ENCODE assay signal across 8 cellular contexts in the genomic region with DNA sequence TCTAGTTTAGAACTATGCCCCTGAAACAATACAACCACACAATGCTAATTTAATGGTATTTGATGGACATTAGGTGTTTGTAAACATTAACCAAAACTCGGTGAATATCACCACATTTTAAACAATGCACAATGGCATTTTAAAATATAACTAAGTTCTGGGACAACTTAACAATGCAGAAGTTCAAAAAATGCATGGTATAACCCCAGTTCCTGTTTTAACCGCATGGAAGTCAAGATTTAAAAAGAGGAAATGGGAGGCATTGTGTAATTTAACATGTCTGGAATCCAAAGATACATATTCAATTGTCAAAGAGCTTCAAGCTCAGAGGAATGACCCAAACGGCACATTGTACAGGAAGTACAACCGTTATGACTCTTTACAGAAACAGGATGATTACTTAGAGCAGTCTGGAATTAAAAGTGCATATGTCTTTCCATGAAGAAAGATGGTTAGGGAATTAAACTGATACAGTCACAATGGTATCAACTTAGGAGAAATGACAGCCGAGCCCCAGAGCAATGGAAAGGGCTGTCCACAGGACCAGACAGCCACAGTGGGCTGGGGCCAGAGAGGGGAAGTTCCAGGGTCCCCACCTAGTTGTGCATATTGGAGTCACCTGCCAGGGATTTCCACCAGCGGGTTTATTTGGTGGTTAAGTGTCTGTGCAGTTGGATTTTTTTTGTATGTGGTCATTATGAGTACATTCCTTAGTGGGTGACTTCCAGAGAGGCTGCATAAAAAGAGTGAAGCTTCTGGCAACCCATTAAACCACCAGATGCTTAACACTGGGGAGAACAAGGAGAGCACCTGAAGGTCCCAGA. TPM values are rescaled to one million over a fixed set of nuclear protein-coding genes. Genes with fewer than 3 reads are reported as not detected.
DNase-seq lines count a peak whose midpoint lies in the region; ATAC-seq, FAIRE-seq and TF ChIP-seq lines count a peak whose summit lies in the region.

No MANE protein-coding gene starts in this region.

- TF ChIP-seq CTCF in AG10803 (conservative IDR thresholded peaks at IDR 0.05; ENCODE audit: low read length) (no peak), HepG2 (CRISPR knock-in tag; IDR thresholded peaks at IDR 0.05) (no peak)

- H3K9ac ChIP-seq in HepG2 (ENCODE audit: insufficient read depth, low read depth, low read length), result peak overlapping the region; percentile 30

- H3K9me3 ChIP-seq in HepG2 (ENCODE audit: low read length), result no peaks in the 10 kb centered on the region

- peak overlapping the region; percentile 18 to 73 for H3K27ac Mint-ChIP-seq in activated naive CD4-positive, alpha-beta T cell treated with anti-CD3 and anti-CD28 coated beads, Interleukin-2, amount 50 U/mL, for 72 hours

- H3K4me3 ChIP-seq in AG10803 (ENCODE audit: low read length) (no peak overlapping the region), HepG2 (replicated peaks in 1 of 3; ENCODE audit: insufficient read depth in 1 of 3, low read depth in 2 of 3, low read length in 3 of 3) (peak overlapping the region in 1 of 3 experiments; percentile 2; a peak in 1 of 6 replicates)

- peaks cover 0 to 6% of the 10 kb centered on the region in 2 donors for H3K36me3 Mint-ChIP-seq in activated naive CD4-positive, alpha-beta T cell treated with anti-CD3 and anti-CD28 coated beads, Interleukin-2, amount 50 U/mL, for 72 hours

- peaks cover 86% of the 10 kb centered on the region for H3K4me1 ChIP-seq in HepG2 (ENCODE audit: insufficient read depth, low read length)

- FAIRE-seq in HepG2 (lab: Jason Lieb, UNC), result no peak

- BruUV-seq in HepG2 (replicated peaks; lab: Mats Ljungman, UMichigan), result no TSS peak

- peak overlapping the region; percentile 47 for H3K4me2 ChIP-seq in HepG2 (ENCODE audit: low read depth, low read length)

- CTCF ChIA-PET in HepG2 (lab: Yijun Ruan, JAX; ENCODE audit: low intra/inter-chr PET ratio, low total read pairs), result no interaction called here

- TF ChIP-seq EP300 in HepG2 (IDR thresholded peaks at IDR 0.05; ENCODE audit: low read depth in 2 of 2, low read length in 2 of 2), result 0 out of 4 replicates have a peak, but pooled peaks of 1 of the 2 experiments have one; percentile 4
- TF ChIP-seq EP300 in HepG2 (CRISPR knock-in tag; IDR thresholded peaks at IDR 0.05; ENCODE audit: borderline replicate concordance), result no peak

- H3K27me3 ChIP-seq in HepG2 (ENCODE audit: control insufficient read depth in 1 of 2, insufficient read depth in 2 of 2, low read length in 2 of 2), result no peaks in the 10 kb centered on the region

- no peaks in the 10 kb centered on the region for H3K36me3 ChIP-seq in HepG2 (replicated peaks in 1 of 2; ENCODE audit: control insufficient read depth in 1 of 2, insufficient read depth in 2 of 2, low read length in 2 of 2)

- peak; percentile 83 for DNase-seq in AG10803 (ENCODE audit: low read depth)
- DNase-seq in KG1 (lab: John Stamatoyannopoulos, UW), result peak; percentile 55
- DNase-seq in activated naive CD4-positive, alpha-beta T cell treated with anti-CD3 and anti-CD28 coated beads, Interleukin-2, amount 50 U/mL, for 72 hours (ENCODE audit: low spot score in 2 of 2), result no peak
- peak; percentile 70 for DNase-seq in HepG2 (ENCODE audit: low spot score)
- no peak for DNase-seq in NCI-H526 treated with DMSO at 0.1 percent for 48 hours (lab: John Stamatoyannopoulos, UW)

- peak; percentile 30 to 78 for ATAC-seq in activated naive CD4-positive, alpha-beta T cell treated with anti-CD3 and anti-CD28 coated beads, Interleukin-2, amount 50 U/mL, for 72 hours
- peak; percentile 33 for ATAC-seq in HepG2
- no peak for ATAC-seq in HG02852 (IDR thresholded peaks at IDR 0.05; ENCODE audit: unreplicated experiment)
- ATAC-seq in HG03097 (IDR thresholded peaks at IDR 0.05; ENCODE audit: low FRiP score, unreplicated experiment), result no peak
- no peak for ATAC-seq in GM21717 (IDR thresholded peaks at IDR 0.05; ENCODE audit: unreplicated experiment)

- intact Hi-C loops in HepG2 (cut with micrococcal nuclease; ENCODE audit: unreplicated experiment), result no loop called here

- peak overlapping the region; percentile 99 for H3K27ac ChIP-seq in HepG2 (ENCODE audit: extremely low read length, insufficient read depth, low read length)

- no peak for TF ChIP-seq RAD21 in HepG2 (CRISPR knock-in tag; IDR thresholded peaks at IDR 0.05)

- no peak for TF ChIP-seq POLR2A in HepG2 (IDR thresholded peaks at IDR 0.05; ENCODE audit: insufficient read depth in 1 of 2, low read depth in 2 of 2, low read length in 2 of 2)

- 3% methylated on average over 6 of the region's 6 CpGs for WGBS in HepG2 (ENCODE audit: low lambda C conversion rate)

- no peaks in the 10 kb centered on the region for H3K79me2 ChIP-seq in HepG2 (ENCODE audit: insufficient read depth, low read length)

- H4K20me1 ChIP-seq in HepG2 (ENCODE audit: insufficient read depth, low read length), result no peaks in the 10 kb centered on the region

- POLR2A ChIA-PET in HepG2 (lab: Yijun Ruan, JAX), result interaction anchor here (1.4 to 2.6 kb wide), 4 partner anchors 9 to 33 kb away, joined by 5 to 13 read pairs (median 6); no protein-coding TSS in a partner anchor

- no peaks in the 10 kb centered on the region for H3K9me3 Mint-ChIP-seq in activated naive CD4-positive, alpha-beta T cell treated with anti-CD3 and anti-CD28 coated beads, Interleukin-2, amount 50 U/mL, for 72 hours

- H2AFZ ChIP-seq in HepG2 (ENCODE audit: low read length), result no peak overlapping the region

- in situ Hi-C loops in HepG2 (cut with HindIII; ENCODE audit: extremely low pct_ligation_motif_present, low pct_unique_long_range_greater_than_20kb), result no loop called here

RNA-seq across cellular contexts. Expression of a gene that starts 7.5 kb away (rescaled TPM):
- 10 to 100 TPM; 61.7 to 99.8 TPM for total RNA-seq in activated naive CD4-positive, alpha-beta T cell treated with anti-CD3 and anti-CD28 coated beads, Interleukin-2, amount 50 U/mL, for 72 hours
- total RNA-seq in HepG2 (2016; rRNA removed; fragmentation: Illumina TruSeq; extraction: Trizol), result 89.4 and 161 TPM in 2 replicates
- total RNA-seq in HepG2 (2016; cell fraction: cytosol; rRNA removed; fragmentation: Illumina TruSeq; extraction: Trizol; ENCODE audit: low read depth), result 42.7 and 52.7 TPM in 2 replicates
- 93.0 and 159 TPM in 2 replicates for total RNA-seq in HepG2 (2016; cell fraction: insoluble cytoplasmic fraction; rRNA removed; fragmentation: Illumina TruSeq; extraction: Trizol)
- 72.6 and 73.1 TPM in 2 replicates for total RNA-seq in HepG2 (2016; cell fraction: membrane; rRNA removed; fragmentation: Illumina TruSeq; extraction: Trizol)
- 137 and 161 TPM in 2 replicates for total RNA-seq in HepG2 (2016; cell fraction: nucleus; rRNA removed; fragmentation: Illumina TruSeq; extraction: Trizol)
- polyA plus RNA-seq in HepG2 (2011; rRNA removed), result 700 and 734 TPM in 2 replicates
- polyA plus RNA-seq in HepG2 (2011; cell fraction: cytosol; rRNA removed), result 548 and 662 TPM in 2 replicates
- 529 and 555 TPM in 2 replicates for polyA plus RNA-seq in HepG2 (2011; cell fraction: nucleus; rRNA removed)
- polyA plus RNA-seq in HepG2 (2012), result 435 and 453 TPM in 2 replicates
- 22.2 and 24.3 TPM in 2 replicates for polyA plus RNA-seq in HepG2 (2016; cell fraction: cytosol; fragmentation: Illumina TruSeq; extraction: Trizol; ENCODE audit: low read depth)
- polyA plus RNA-seq in HepG2 (2016; cell fraction: insoluble cytoplasmic fraction; fragmentation: Illumina TruSeq; extraction: Trizol; ENCODE audit: low read depth), result 90.0 and 95.3 TPM in 2 replicates
- polyA plus RNA-seq in HepG2 (2016; cell fraction: membrane; fragmentation: Illumina TruSeq; extraction: Trizol; ENCODE audit: low read depth), result 47.9 and 49.9 TPM in 2 replicates
- 267 and 281 TPM in 2 replicates for polyA plus RNA-seq in HepG2 (2016; cell fraction: nucleus; fragmentation: Illumina TruSeq; extraction: Trizol; ENCODE audit: insufficient read depth, low read depth)
- polyA minus RNA-seq in HepG2 (2011; rRNA and poly(A)+ RNA removed; ENCODE audit: low replicate concordance), result 110 and 581 TPM in 2 replicates
- polyA minus RNA-seq in HepG2 (2011; cell fraction: cytosol; rRNA and poly(A)+ RNA removed), result 491 and 595 TPM in 2 replicates
- 203 and 242 TPM in 2 replicates for polyA minus RNA-seq in HepG2 (2011; cell fraction: nucleus; rRNA and poly(A)+ RNA removed)

RNA-seq across cellular contexts. Expression of a gene that starts 39.7 kb away (rescaled TPM):
- 100 to 1,000 TPM; 151 to 272 TPM for total RNA-seq in activated naive CD4-positive, alpha-beta T cell treated with anti-CD3 and anti-CD28 coated beads, Interleukin-2, amount 50 U/mL, for 72 hours
- 1.6 and 4.2 TPM in 2 replicates for total RNA-seq in HepG2 (2016; rRNA removed; fragmentation: Illumina TruSeq; extraction: Trizol)
- 0.71 and 0.91 TPM in 2 replicates for total RNA-seq in HepG2 (2016; cell fraction: cytosol; rRNA removed; fragmentation: Illumina TruSeq; extraction: Trizol; ENCODE audit: low read depth)
- total RNA-seq in HepG2 (2016; cell fraction: insoluble cytoplasmic fraction; rRNA removed; fragmentation: Illumina TruSeq; extraction: Trizol), result 2.3 and 3.5 TPM in 2 replicates
- total RNA-seq in HepG2 (2016; cell fraction: membrane; rRNA removed; fragmentation: Illumina TruSeq; extraction: Trizol), result 1.2 and 1.9 TPM in 2 replicates
- 6.5 and 6.6 TPM in 2 replicates for total RNA-seq in HepG2 (2016; cell fraction: nucleus; rRNA removed; fragmentation: Illumina TruSeq; extraction: Trizol)
- polyA plus RNA-seq in HepG2 (2011; rRNA removed), result 18.0 and 26.4 TPM in 2 replicates
- polyA plus RNA-seq in HepG2 (2011; cell fraction: cytosol; rRNA removed), result 22.3 and 25.2 TPM in 2 replicates
- polyA plus RNA-seq in HepG2 (2011; cell fraction: nucleus; rRNA removed), result 63.6 and 64.3 TPM in 2 replicates
- polyA plus RNA-seq in HepG2 (2012), result 28.1 and 37.9 TPM in 2 replicates
- polyA plus RNA-seq in HepG2 (2016; cell fraction: cytosol; fragmentation: Illumina TruSeq; extraction: Trizol; ENCODE audit: low read depth), result 0.53 and 1.0 TPM in 2 replicates
- 2.2 and 2.5 TPM in 2 replicates for polyA plus RNA-seq in HepG2 (2016; cell fraction: insoluble cytoplasmic fraction; fragmentation: Illumina TruSeq; extraction: Trizol; ENCODE audit: low read depth)
- polyA plus RNA-seq in HepG2 (2016; cell fraction: membrane; fragmentation: Illumina TruSeq; extraction: Trizol; ENCODE audit: low read depth), result 1.3 and 1.5 TPM in 2 replicates
- polyA plus RNA-seq in HepG2 (2016; cell fraction: nucleus; fragmentation: Illumina TruSeq; extraction: Trizol; ENCODE audit: insufficient read depth, low read depth), result 5.9 and 7.0 TPM in 2 replicates
- polyA minus RNA-seq in HepG2 (2011; rRNA and poly(A)+ RNA removed; ENCODE audit: low replicate concordance), result 1.4 and 26.8 TPM in 2 replicates
- 11.9 and 12.6 TPM in 2 replicates for polyA minus RNA-seq in HepG2 (2011; cell fraction: cytosol; rRNA and poly(A)+ RNA removed)
- polyA minus RNA-seq in HepG2 (2011; cell fraction: nucleus; rRNA and poly(A)+ RNA removed), result 10.0 and 14.7 TPM in 2 replicates

RNA-seq across cellular contexts. Expression of a gene that starts 58.9 kb away (rescaled TPM):
- 10 to 100 TPM; 25.3 to 63.9 TPM for total RNA-seq in activated naive CD4-positive, alpha-beta T cell treated with anti-CD3 and anti-CD28 coated beads, Interleukin-2, amount 50 U/mL, for 72 hours
- 47.1 and 51.5 TPM in 2 replicates for total RNA-seq in HepG2 (2016; rRNA removed; fragmentation: Illumina TruSeq; extraction: Trizol)
- 43.4 and 50.9 TPM in 2 replicates for total RNA-seq in HepG2 (2016; cell fraction: cytosol; rRNA removed; fragmentation: Illumina TruSeq; extraction: Trizol; ENCODE audit: low read depth)
- 51.9 and 55.4 TPM in 2 replicates for total RNA-seq in HepG2 (2016; cell fraction: insoluble cytoplasmic fraction; rRNA removed; fragmentation: Illumina TruSeq; extraction: Trizol)
- total RNA-seq in HepG2 (2016; cell fraction: membrane; rRNA removed; fragmentation: Illumina TruSeq; extraction: Trizol), result 31.2 and 37.8 TPM in 2 replicates
- 17.3 and 20.5 TPM in 2 replicates for total RNA-seq in HepG2 (2016; cell fraction: nucleus; rRNA removed; fragmentation: Illumina TruSeq; extraction: Trizol)
- 21.0 and 22.6 TPM in 2 replicates for polyA plus RNA-seq in HepG2 (2011; rRNA removed)
- polyA plus RNA-seq in HepG2 (2011; cell fraction: cytosol; rRNA removed), result 32.4 and 47.0 TPM in 2 replicates
- polyA plus RNA-seq in HepG2 (2011; cell fraction: nucleus; rRNA removed), result 22.9 and 26.2 TPM in 2 replicates
- 22.9 TPM in 2 replicates for polyA plus RNA-seq in HepG2 (2012)
- polyA plus RNA-seq in HepG2 (2016; cell fraction: cytosol; fragmentation: Illumina TruSeq; extraction: Trizol; ENCODE audit: low read depth), result 43.3 and 45.1 TPM in 2 replicates
- 53.9 and 57.5 TPM in 2 replicates for polyA plus RNA-seq in HepG2 (2016; cell fraction: insoluble cytoplasmic fraction; fragmentation: Illumina TruSeq; extraction: Trizol; ENCODE audit: low read depth)
- polyA plus RNA-seq in HepG2 (2016; cell fraction: membrane; fragmentation: Illumina TruSeq; extraction: Trizol; ENCODE audit: low read depth), result 27.6 and 29.8 TPM in 2 replicates
- 35.4 and 41.4 TPM in 2 replicates for polyA plus RNA-seq in HepG2 (2016; cell fraction: nucleus; fragmentation: Illumina TruSeq; extraction: Trizol; ENCODE audit: insufficient read depth, low read depth)
- 14.1 and 17.2 TPM in 2 replicates for polyA minus RNA-seq in HepG2 (2011; rRNA and poly(A)+ RNA removed; ENCODE audit: low replicate concordance)
- 15.8 and 22.1 TPM in 2 replicates for polyA minus RNA-seq in HepG2 (2011; cell fraction: cytosol; rRNA and poly(A)+ RNA removed)
- polyA minus RNA-seq in HepG2 (2011; cell fraction: nucleus; rRNA and poly(A)+ RNA removed), result 5.8 and 8.6 TPM in 2 replicates

Comparison
In these comparisons a context has a peak if more than half of its experiments do, and no peak if none do; other contexts are left out.
1. DNase-seq: peak in AG10803 (single experiment), KG1 (single experiment) and HepG2 (single experiment); none in activated naive CD4-positive, alpha-beta T cell treated with anti-CD3 and anti-CD28 coated beads, Interleukin-2, amount 50 U/mL, for 72 hours (0 of 2) and NCI-H526 treated with DMSO at 0.1 percent for 48 hours (single experiment).
2. ATAC-seq: peak in activated naive CD4-positive, alpha-beta T cell treated with anti-CD3 and anti-CD28 coated beads, Interleukin-2, amount 50 U/mL, for 72 hours (2 of 2) and HepG2 (single experiment); none in HG02852 (single experiment), HG03097 (single experiment) and GM21717 (single experiment).
3. RNA of a gene that starts 39.7 kb away (total RNA-seq): 151 to 272 TPM in activated naive CD4-positive, alpha-beta T cell treated with anti-CD3 and anti-CD28 coated beads, Interleukin-2, amount 50 U/mL, for 72 hours; 0.71 to 6.6 TPM in HepG2; every median in the first group is over 10 times any median in the second.